In the genomic region with DNA sequence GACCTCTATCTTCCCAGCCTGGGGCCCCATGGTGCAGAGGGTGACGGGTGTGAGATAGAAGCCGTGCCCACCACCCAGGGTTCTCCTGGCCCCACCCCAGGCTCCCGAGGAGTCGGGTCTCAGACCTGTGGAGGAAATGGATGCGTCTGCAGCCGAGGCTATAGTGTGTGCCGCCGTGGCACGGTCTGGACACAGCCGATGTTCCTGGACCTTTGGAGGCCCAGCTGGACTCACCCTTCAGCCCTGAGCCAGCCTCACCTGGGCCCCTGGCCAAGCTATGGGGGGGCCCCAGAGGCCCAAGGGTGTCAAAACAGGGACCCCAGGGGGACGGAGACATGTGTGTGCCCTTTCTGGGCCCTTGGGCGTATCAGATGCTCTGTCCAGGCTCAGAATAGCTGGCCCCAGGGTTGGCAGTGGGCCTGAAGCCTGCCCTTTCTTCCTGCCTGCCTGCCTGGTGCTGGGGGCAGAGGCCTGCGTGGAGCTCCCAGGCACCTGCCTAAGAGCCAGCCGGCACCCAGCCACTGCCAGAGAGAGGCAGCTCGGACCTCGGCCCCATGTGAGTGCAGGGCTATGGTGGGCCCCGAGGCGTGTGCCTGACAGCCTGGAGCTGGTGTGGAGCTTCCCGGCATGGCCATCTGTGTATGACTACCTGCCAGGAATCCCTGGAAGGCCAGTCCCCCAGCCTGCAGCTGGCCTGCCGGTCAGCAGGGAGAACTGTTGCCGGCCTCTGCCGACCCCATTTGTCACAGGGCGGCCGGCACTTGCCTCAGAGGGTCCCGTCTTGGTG, we compare ENCODE assay signal across 1 cellular context.
TF ChIP-seq lines count a peak whose summit lies in the region.

No MANE protein-coding gene starts in this region.

TF ChIP-seq in H1, 55 proteins besides CTCF, POLR2A, EP300 and RAD21:
- TF ChIP-seq GTF2F1 (IDR thresholded peaks at IDR 0.05; ENCODE audit: borderline replicate concordance, low read depth, low read length) (no peak), CREB1 (IDR thresholded peaks at IDR 0.05) (no peak)
